Comparison of ENCODE assay signal across 1 cellular context in genomic region chr10:58963723-58964124, GRCh38.
TF ChIP-seq lines count a peak whose summit lies in the region.

No MANE protein-coding gene starts in this region.

TF ChIP-seq in HepG2, 621 proteins besides CTCF, POLR2A, EP300 and RAD21 (continued from another document and continues in another):
- TF ChIP-seq HNF1A (IDR thresholded peaks at IDR 0.05; ENCODE audit: low read depth): 0 out of 2 replicates have a peak, but pooled peaks have one; percentile 28
- peak; percentile 72; the same call in 1 of the 2 replicates for TF ChIP-seq HNF1A (CRISPR knock-in tag; IDR thresholded peaks at IDR 0.05; ENCODE audit: borderline replicate concordance)
- 0 out of 4 replicates have a peak, but pooled peaks of 1 of the 2 experiments have one; percentile 6 for TF ChIP-seq REST (IDR thresholded peaks at IDR 0.05; ENCODE audit: borderline replicate concordance in 1 of 2, low read depth in 1 of 2, low read length in 2 of 2)
- no peak for TF ChIP-seq ZNF367 (CRISPR knock-in tag; IDR thresholded peaks at IDR 0.05; ENCODE audit: borderline replicate concordance)
- TF ChIP-seq HDAC1 (CRISPR knock-in tag; IDR thresholded peaks at IDR 0.05): no peak
- no peak for TF ChIP-seq ZSCAN22 (CRISPR knock-in tag; IDR thresholded peaks at IDR 0.05)
- TF ChIP-seq HOXA3 (CRISPR knock-in tag; IDR thresholded peaks at IDR 0.05): peak; percentile 14; the same call in 1 of the 2 replicates
- peak; percentile 27; the same call in 1 of the 2 replicates for TF ChIP-seq THRA (CRISPR knock-in tag; IDR thresholded peaks at IDR 0.05; ENCODE audit: borderline replicate concordance)
- TF ChIP-seq CEBPG (CRISPR knock-in tag; IDR thresholded peaks at IDR 0.05): peak; percentile 5; the same call in 1 of the 2 replicates
- TF ChIP-seq ATRX (CRISPR knock-in tag; IDR thresholded peaks at IDR 0.05; ENCODE audit: borderline replicate concordance): no peak
- TF ChIP-seq ZNF567 (CRISPR knock-in tag; IDR thresholded peaks at IDR 0.05; ENCODE audit: borderline replicate concordance): no peak
- no peak for TF ChIP-seq CERS6 (CRISPR knock-in tag; IDR thresholded peaks at IDR 0.05)
- TF ChIP-seq ZNF616 (CRISPR knock-in tag; IDR thresholded peaks at IDR 0.05; ENCODE audit: low read depth): no peak
- no peak for TF ChIP-seq IKZF5 (CRISPR knock-in tag; IDR thresholded peaks at IDR 0.05)
- TF ChIP-seq SRSF1 (optimal IDR thresholded peaks at IDR 0.05; ENCODE audit: low read depth, low read length): peak; percentile 50
- no peak; the same call in 1 of the 2 replicates for TF ChIP-seq ZGPAT (CRISPR knock-in tag; IDR thresholded peaks at IDR 0.05)
- no peak for TF ChIP-seq HMGXB3 (CRISPR knock-in tag; IDR thresholded peaks at IDR 0.05; ENCODE audit: borderline replicate concordance)
- no peak for TF ChIP-seq SOX5 (CRISPR knock-in tag; IDR thresholded peaks at IDR 0.05; ENCODE audit: borderline replicate concordance)
- no peak for TF ChIP-seq MYC (CRISPR knock-in tag; IDR thresholded peaks at IDR 0.05; ENCODE audit: borderline replicate concordance)
- 0 out of 2 replicates have a peak, but pooled peaks have one; percentile 23 for TF ChIP-seq BCL6 (CRISPR knock-in tag; IDR thresholded peaks at IDR 0.05)
- TF ChIP-seq ARID2 (CRISPR knock-in tag; IDR thresholded peaks at IDR 0.05; ENCODE audit: borderline replicate concordance): no peak
- no peak for TF ChIP-seq RNF219 (CRISPR knock-in tag; IDR thresholded peaks at IDR 0.05)
- no peak for TF ChIP-seq KLF11 (CRISPR knock-in tag; IDR thresholded peaks at IDR 0.05)
- no peak for TF ChIP-seq BRF2 (CRISPR knock-in tag; IDR thresholded peaks at IDR 0.05)
- no peak for TF ChIP-seq ZNF282 (IDR thresholded peaks at IDR 0.05; ENCODE audit: partially characterized antibody)
- no peak for TF ChIP-seq NR2F6 (IDR thresholded peaks at IDR 0.05)
- no peak for TF ChIP-seq NR2F6 (CRISPR knock-in tag; IDR thresholded peaks at IDR 0.05)
- TF ChIP-seq KDM2A (CRISPR knock-in tag; IDR thresholded peaks at IDR 0.05; ENCODE audit: borderline replicate concordance, low read depth): no peak; the same call in 1 of the 2 replicates
- TF ChIP-seq ZEB1 (IDR thresholded peaks at IDR 0.05; ENCODE audit: insufficient replicate concordance, low read depth): no peak
- TF ChIP-seq ZNF569 (CRISPR knock-in tag; IDR thresholded peaks at IDR 0.05; ENCODE audit: borderline replicate concordance): no peak
- no peak for TF ChIP-seq CENPX (CRISPR knock-in tag; IDR thresholded peaks at IDR 0.05)
- TF ChIP-seq GATAD2A (CRISPR knock-in tag; IDR thresholded peaks at IDR 0.05): 0 out of 2 replicates have a peak, but pooled peaks have one; percentile 41
- no peak for TF ChIP-seq CBX2 (IDR thresholded peaks at IDR 0.05; ENCODE audit: low read depth, low read length)
- TF ChIP-seq CBX2 (CRISPR knock-in tag; IDR thresholded peaks at IDR 0.05; ENCODE audit: low read depth): no peak
- TF ChIP-seq ZNF20 (CRISPR knock-in tag; IDR thresholded peaks at IDR 0.05): no peak
- no peak; the same call in 1 of the 2 replicates for TF ChIP-seq EHMT2 (IDR thresholded peaks at IDR 0.05; ENCODE audit: borderline replicate concordance, low read depth, low read length)
- TF ChIP-seq ZNF792 (CRISPR knock-in tag; IDR thresholded peaks at IDR 0.05): no peak
